Comparison of ENCODE assay signal across 6 cellular contexts in the genomic region with DNA sequence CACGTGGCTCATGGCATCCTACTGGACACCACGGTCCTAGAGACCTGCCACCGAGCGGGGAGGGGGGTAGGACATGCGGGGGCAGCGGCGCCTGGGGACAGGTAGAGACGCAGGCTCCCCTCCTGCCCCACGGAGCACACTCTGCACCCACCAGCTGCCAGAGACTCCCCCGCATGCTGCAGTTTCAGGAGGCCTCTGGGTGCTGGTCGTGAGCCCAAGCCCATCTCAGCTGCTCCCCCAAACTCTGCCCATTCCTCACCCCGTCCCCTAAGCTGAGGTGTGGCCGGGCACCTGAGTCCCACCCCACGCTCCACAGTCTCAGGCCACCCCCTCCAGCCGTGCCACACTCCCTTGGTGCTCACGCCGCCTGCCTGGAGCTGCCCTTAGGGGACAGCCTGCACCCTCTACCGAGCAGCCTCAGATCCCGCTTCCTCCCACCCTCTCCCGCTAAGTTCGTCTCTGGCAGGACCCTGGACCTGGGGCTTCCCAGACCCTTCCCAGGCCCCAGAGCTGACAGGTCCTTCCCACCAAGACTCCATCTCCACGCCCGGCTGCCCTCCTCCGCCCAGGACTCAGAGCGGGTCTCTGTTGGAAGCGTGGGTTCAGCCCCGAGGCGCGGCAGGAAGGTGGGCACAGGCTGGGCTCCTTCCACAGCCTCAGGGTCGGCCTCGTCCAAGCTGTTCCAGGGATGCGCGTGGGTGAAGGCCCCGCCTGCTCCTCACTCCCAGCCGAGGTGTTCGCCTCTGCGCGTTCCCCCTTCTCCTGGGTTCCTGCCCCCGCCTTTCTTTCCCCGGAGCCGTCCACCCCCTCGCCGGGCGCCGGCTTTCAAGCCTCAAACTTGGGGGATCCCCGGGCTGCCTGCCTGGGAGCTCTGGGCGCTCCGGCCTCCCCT.
DNase-seq lines count a peak whose midpoint lies in the region; ATAC-seq lines count a peak whose summit lies in the region.

No MANE protein-coding gene starts in this region.

- H3K9me3 ChIP-seq in adipocyte (ENCODE audit: control insufficient read depth, low read length) (peaks cover 9% of the 10 kb centered on the region), muscle layer of duodenum (ENCODE audit: control insufficient read depth in 1 of 2, low read length in 2 of 2) (peaks cover 0 to 9% of the 10 kb centered on the region in 2 donors)

- peak overlapping the region; percentile 59; the same call in 1 of the 2 replicates for H3K4me3 ChIP-seq in GM08714 (ENCODE audit: low read length)
- H3K4me3 ChIP-seq in adipocyte (ENCODE audit: low read length) = peak overlapping the region; percentile 78
- peak overlapping the region; percentile 39 to 82 for H3K4me3 ChIP-seq in muscle layer of duodenum (ENCODE audit: low read depth in 1 of 2, low read length in 2 of 2)

- no peak overlapping the region for H3K27ac ChIP-seq in muscle layer of duodenum (ENCODE audit: low read length)

- ATAC-seq in GM21360 (IDR thresholded peaks at IDR 0.05; ENCODE audit: unreplicated experiment) (no peak), GM18858 (IDR thresholded peaks at IDR 0.05; ENCODE audit: unreplicated experiment) (no peak)

- H3K9ac ChIP-seq in adipocyte (ENCODE audit: low read length) = peak overlapping the region; percentile 70

- H3K27me3 ChIP-seq in adipocyte (replicated peaks; ENCODE audit: control insufficient read depth, insufficient read depth, low read length) = no peaks in the 10 kb centered on the region
- no peaks in the 10 kb centered on the region for H3K27me3 ChIP-seq in muscle layer of duodenum (ENCODE audit: low read depth, low read length)

- H3K4me1 ChIP-seq in adipocyte (ENCODE audit: control insufficient read depth, insufficient read depth, low read length) (peaks cover 9% of the 10 kb centered on the region), muscle layer of duodenum (ENCODE audit: control insufficient read depth in 1 of 2, insufficient read depth in 2 of 2, low read length in 2 of 2) (peaks cover 4 to 21% of the 10 kb centered on the region in 2 donors)

- no peaks in the 10 kb centered on the region for H3K36me3 ChIP-seq in adipocyte (ENCODE audit: control insufficient read depth, insufficient read depth, low read length, severe bottlenecking)
- H3K36me3 ChIP-seq in muscle layer of duodenum (ENCODE audit: control insufficient read depth in 1 of 2, insufficient read depth in 2 of 2, low read length in 2 of 2) = peaks cover 0 to 3% of the 10 kb centered on the region in 2 donors

- DNase-seq in adipocyte (ENCODE audit: low read depth) (peak; percentile 48), foreskin melanocyte (no peak)
